8 cellular contexts compared by ENCODE assay signal in the genomic region with DNA sequence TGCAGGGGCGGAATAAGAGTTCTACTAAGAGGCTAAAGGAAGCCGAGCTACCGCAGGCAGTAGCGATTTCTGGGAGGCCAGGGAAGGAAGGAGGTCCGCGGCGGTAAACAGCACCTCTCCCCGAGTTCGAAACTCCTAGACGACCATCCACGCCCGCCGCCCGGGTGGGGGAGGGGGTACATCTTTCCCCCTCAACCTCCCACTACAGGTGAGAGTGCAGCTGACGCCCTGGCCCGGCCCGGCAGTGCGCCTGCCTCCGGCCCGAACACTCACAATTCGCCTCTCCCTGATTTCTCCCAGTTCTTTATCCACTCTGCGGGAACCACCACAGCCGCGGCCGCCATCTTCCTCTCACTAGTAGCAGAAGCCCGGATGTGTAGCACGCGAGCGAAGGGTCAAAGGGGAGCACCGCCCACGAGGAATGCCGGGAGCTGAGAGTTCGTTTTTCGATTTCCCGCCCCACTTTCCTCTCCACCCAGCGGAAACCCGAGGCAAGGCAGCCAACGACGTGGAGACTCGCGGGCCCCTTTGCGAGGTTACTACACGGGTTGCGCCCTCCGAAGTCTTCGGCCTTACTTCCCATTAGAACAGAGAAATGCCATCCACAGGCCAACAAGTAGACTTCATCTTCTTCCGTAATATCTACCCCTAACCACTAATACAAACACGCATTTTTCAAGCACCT. TPM values are rescaled to one million over a fixed set of nuclear protein-coding genes. Genes with fewer than 3 reads are reported as not detected.
DNase-seq lines count a peak whose midpoint lies in the region; FAIRE-seq and TF ChIP-seq lines count a peak whose summit lies in the region.

A gene with protein sequence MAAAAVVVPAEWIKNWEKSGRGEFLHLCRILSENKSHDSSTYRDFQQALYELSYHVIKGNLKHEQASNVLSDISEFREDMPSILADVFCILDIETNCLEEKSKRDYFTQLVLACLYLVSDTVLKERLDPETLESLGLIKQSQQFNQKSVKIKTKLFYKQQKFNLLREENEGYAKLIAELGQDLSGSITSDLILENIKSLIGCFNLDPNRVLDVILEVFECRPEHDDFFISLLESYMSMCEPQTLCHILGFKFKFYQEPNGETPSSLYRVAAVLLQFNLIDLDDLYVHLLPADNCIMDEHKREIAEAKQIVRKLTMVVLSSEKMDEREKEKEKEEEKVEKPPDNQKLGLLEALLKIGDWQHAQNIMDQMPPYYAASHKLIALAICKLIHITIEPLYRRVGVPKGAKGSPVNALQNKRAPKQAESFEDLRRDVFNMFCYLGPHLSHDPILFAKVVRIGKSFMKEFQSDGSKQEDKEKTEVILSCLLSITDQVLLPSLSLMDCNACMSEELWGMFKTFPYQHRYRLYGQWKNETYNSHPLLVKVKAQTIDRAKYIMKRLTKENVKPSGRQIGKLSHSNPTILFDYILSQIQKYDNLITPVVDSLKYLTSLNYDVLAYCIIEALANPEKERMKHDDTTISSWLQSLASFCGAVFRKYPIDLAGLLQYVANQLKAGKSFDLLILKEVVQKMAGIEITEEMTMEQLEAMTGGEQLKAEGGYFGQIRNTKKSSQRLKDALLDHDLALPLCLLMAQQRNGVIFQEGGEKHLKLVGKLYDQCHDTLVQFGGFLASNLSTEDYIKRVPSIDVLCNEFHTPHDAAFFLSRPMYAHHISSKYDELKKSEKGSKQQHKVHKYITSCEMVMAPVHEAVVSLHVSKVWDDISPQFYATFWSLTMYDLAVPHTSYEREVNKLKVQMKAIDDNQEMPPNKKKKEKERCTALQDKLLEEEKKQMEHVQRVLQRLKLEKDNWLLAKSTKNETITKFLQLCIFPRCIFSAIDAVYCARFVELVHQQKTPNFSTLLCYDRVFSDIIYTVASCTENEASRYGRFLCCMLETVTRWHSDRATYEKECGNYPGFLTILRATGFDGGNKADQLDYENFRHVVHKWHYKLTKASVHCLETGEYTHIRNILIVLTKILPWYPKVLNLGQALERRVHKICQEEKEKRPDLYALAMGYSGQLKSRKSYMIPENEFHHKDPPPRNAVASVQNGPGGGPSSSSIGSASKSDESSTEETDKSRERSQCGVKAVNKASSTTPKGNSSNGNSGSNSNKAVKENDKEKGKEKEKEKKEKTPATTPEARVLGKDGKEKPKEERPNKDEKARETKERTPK (N-terminal part only) (minus strand): TSS at position 374 of the 685 bp plus-strand sequence. CDS start 30 bp downstream, at position 344.

- no peaks in the 10 kb centered on the region for H3K27me3 ChIP-seq in H7 (ENCODE audit: control insufficient read depth, insufficient read depth, low read length)
- no peaks in the 10 kb centered on the region for H3K27me3 ChIP-seq in stomach smooth muscle (ENCODE audit: control insufficient read depth in 1 of 2, insufficient read depth in 2 of 2, low read length in 2 of 2)

- peak; percentile 94 for FAIRE-seq in G401.6 (lab: Jason Lieb, UNC)

- H3K9ac ChIP-seq in stomach smooth muscle (ENCODE audit: low read length in 2 of 2), result peak within 1 kb of the TSS; percentile 74 to 83

- H3K4me1 Mint-ChIP-seq in neural crest cell, result peaks cover 27% of the 10 kb centered on the region

- H3K4me3 ChIP-seq in H7 (ENCODE audit: insufficient read depth, low read depth, low read length) (peak within 1 kb of the TSS; percentile 79), foreskin fibroblast (ENCODE audit: low read depth in 1 of 2, low read length in 2 of 2) (peak within 1 kb of the TSS; percentile 78 to 87), stomach smooth muscle (ENCODE audit: low read length in 2 of 2) (peak within 1 kb of the TSS; percentile 75 to 81)

- H3K27ac ChIP-seq in stomach smooth muscle (ENCODE audit: low read length), result peak within 1 kb of the TSS; percentile 66

- TF ChIP-seq CTCF in foreskin fibroblast (IDR thresholded peaks at IDR 0.05; ENCODE audit: low read depth, low read length), result peak; percentile 22
- peak; percentile 49 for TF ChIP-seq CTCF in neural crest cell (conservative IDR thresholded peaks at IDR 0.05)

- peaks cover 13% of the 10 kb centered on the region for H3K36me3 Mint-ChIP-seq in neural crest cell (ENCODE audit: low read depth)

- H3K27ac Mint-ChIP-seq in neural crest cell (ENCODE audit: unreplicated experiment), result peak within 1 kb of the TSS; percentile 98

- H3K4me3 Mint-ChIP-seq in neural crest cell, result peak within 1 kb of the TSS; percentile 97

- H3K9me3 ChIP-seq in stomach smooth muscle (ENCODE audit: control insufficient read depth in 2 of 2, low read length in 2 of 2), result no peaks in the 10 kb centered on the region

- peaks cover 6% of the 10 kb centered on the region for H3K9me3 Mint-ChIP-seq in neural crest cell

- DNase-seq in H7 (peak; percentile 73), M059J (ENCODE audit: low read depth) (peak; percentile 95), SIG-M5 (lab: John Stamatoyannopoulos, UW) (peak; percentile 26), activated gamma-delta T cell treated with Interleukin-2 at 50 U/mL for 16 hours (peak; percentile 65), foreskin fibroblast (peak; percentile 81 to 93), neural crest cell (ENCODE audit: low read depth, low spot score) (peak; percentile 67)

- H3K36me3 ChIP-seq in H7 (replicated peaks; ENCODE audit: control insufficient read depth, insufficient read depth, low read length), result no peaks in the 10 kb centered on the region
- H3K36me3 ChIP-seq in stomach smooth muscle (ENCODE audit: control insufficient read depth in 2 of 2, insufficient read depth in 2 of 2, low read length in 2 of 2), result no peaks in the 10 kb centered on the region

- H3K27me3 Mint-ChIP-seq in neural crest cell (ENCODE audit: low read depth), result no peaks in the 10 kb centered on the region

- H3K4me1 ChIP-seq in stomach smooth muscle (ENCODE audit: control insufficient read depth, insufficient read depth, low read length), result peaks cover 3% of the 10 kb centered on the region

RNA-seq across cellular contexts. Expression of the gene that starts here (rescaled TPM):
- 43.3 and 65.8 TPM in 2 replicates for total RNA-seq in H7 (2014; rRNA removed; shearing (Covaris generic))
- total RNA-seq in M059J (2014; rRNA removed; shearing (Covaris generic)), result 64.6 and 111 TPM in 2 replicates
- 91.1 and 96.2 TPM in 2 replicates for total RNA-seq in neural crest cell

Comparison
In these comparisons a context has a peak if more than half of its experiments do, and no peak if none do; other contexts are left out.
1. Peak in every context shown above with its lines: DNase-seq, H3K4me3 ChIP-seq and H3K27ac ChIP-seq.
2. DNase-seq: peak in every context shown above with its lines; median percentile 95 in M059J; 87 in foreskin fibroblast; 73 in H7; 67 in neural crest cell; 65 in activated gamma-delta T cell treated with Interleukin-2 at 50 U/mL for 16 hours; 26 in SIG-M5.